10 cellular contexts compared by ENCODE assay signal in the genomic region with DNA sequence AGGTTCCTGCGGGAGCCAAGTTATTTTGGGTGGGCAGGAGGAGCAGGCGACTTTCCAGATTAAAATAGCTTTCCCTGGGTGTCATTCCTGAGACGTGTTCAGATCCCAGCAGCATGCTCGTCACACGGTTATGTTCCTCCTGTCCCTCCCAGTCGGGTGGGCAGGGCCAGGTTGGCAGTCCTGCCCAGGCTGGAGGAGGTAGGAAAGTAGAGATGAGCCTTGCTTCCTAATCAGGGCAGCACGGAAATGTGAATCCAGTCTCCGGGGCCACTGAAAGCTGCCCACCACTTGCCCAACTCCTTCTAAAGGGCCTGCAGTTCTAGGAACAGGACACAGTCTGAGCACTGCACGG.
DNase-seq lines count a peak whose midpoint lies in the region; ATAC-seq, FAIRE-seq and TF ChIP-seq lines count a peak whose summit lies in the region.
"Had no signal": no experiment of that assay in that cellular context is flagged by ENCODE, and none has a peak within 500 bp of the region (broad histone marks: within the 10 kb centered on the region; RNA-seq: fewer than 3 reads in every experiment).

No MANE protein-coding gene starts in this region.

- H3K9me2 ChIP-seq in PC-9 (ENCODE audit: insufficient read depth): no peaks in the 10 kb centered on the region

- POLR2A ChIA-PET in PC-9 (lab: Charles Lee; ENCODE audit: unreplicated experiment): no interaction called here

- CTCF ChIA-PET in PC-9 (lab: Charles Lee): interaction anchor here (0.7 kb wide), 1 partner anchor 21 kb away, joined by 3 read pairs; no protein-coding TSS in a partner anchor

- H3F3A ChIP-seq in PC-9 (ENCODE audit: insufficient read depth, low read depth): peaks cover 3% of the 10 kb centered on the region; the same call in 1 of the 2 replicates

- no peaks in the 10 kb centered on the region for H3K79me2 ChIP-seq in PC-9 (ENCODE audit: low read depth)

- ATAC-seq in heart left ventricle (peak; percentile 52 to 75 (median 64)), HG02642 (IDR thresholded peaks at IDR 0.05; ENCODE audit: poor library complexity, unreplicated experiment) (no peak), HG02870 (IDR thresholded peaks at IDR 0.05; ENCODE audit: unreplicated experiment) (no peak)
- ATAC-seq: esophagus mucosa had no signal

- intact Hi-C loops in PC-9 (cut with micrococcal nuclease; ENCODE audit: unreplicated experiment) (no loop called here), heart left ventricle (cut with DNase I) (loop anchor here in 4 of 10 donors (5.0 kb wide), 3 partner anchors 38 to 218 kb away; a partner anchor contains a TSS), sigmoid colon (cut with DNase I) (no loop called here)

- H3K4me2 ChIP-seq in PC-9: peak overlapping the region; percentile 48

- no peak overlapping the region for H2AFZ ChIP-seq in PC-9

- H3K36me3 ChIP-seq in PC-9 (ENCODE audit: low read depth) (no peaks in the 10 kb centered on the region), heart left ventricle (no peaks in the 10 kb centered on the region), sigmoid colon (no peaks in the 10 kb centered on the region)

- H3K27me3 ChIP-seq in PC-9 (ENCODE audit: insufficient read depth, low read depth): no peaks in the 10 kb centered on the region
- H3K27me3 ChIP-seq in heart left ventricle: no peaks in the 10 kb centered on the region
- H3K27me3 ChIP-seq in sigmoid colon: no peaks in the 10 kb centered on the region

- H3K4me3 ChIP-seq in PC-9 (no peak overlapping the region), heart left ventricle (no peak overlapping the region), sigmoid colon (no peak overlapping the region)

- TF ChIP-seq POLR2A in heart left ventricle (IDR thresholded peaks at IDR 0.05): peak in 1 of 2 donors; percentile 25
- TF ChIP-seq POLR2A in sigmoid colon (IDR thresholded peaks at IDR 0.05): no peak

- H4K20me1 ChIP-seq in PC-9 (ENCODE audit: insufficient read depth): no peaks in the 10 kb centered on the region

- no peak for FAIRE-seq in D721Med (lab: Jason Lieb, UNC)

- DNase-seq in DMS53 treated with DMSO at 0.1 percent for 48 hours (lab: John Stamatoyannopoulos, UW; ENCODE audit: unreplicated experiment) (peak; percentile 38), PC-9 (no peak), heart left ventricle (peak in 4 of 5 donors; percentile 65 to 80 (median 72)), sigmoid colon (no peak), D721Med (ENCODE audit: insufficient read length, low spot score) (no peak), DMS79 treated with DMSO at 0.1 percent for 48 hours (lab: John Stamatoyannopoulos, UW) (no peak)
- DNase-seq: NCI-H187 had no signal

- TF ChIP-seq CTCF in PC-9 (conservative IDR thresholded peaks at IDR 0.05): no peak
- TF ChIP-seq CTCF in heart left ventricle (IDR thresholded peaks at IDR 0.05): no peak
- no peak for TF ChIP-seq CTCF in sigmoid colon (IDR thresholded peaks at IDR 0.05)
- TF ChIP-seq CTCF in D721Med (IDR thresholded peaks at IDR 0.05; ENCODE audit: insufficient read depth, missing control alignments): no peak

- peaks cover 32% of the 10 kb centered on the region for H3K4me1 ChIP-seq in PC-9 (replicated peaks; ENCODE audit: insufficient read depth)
- H3K4me1 ChIP-seq in heart left ventricle: peaks cover 0 to 55% (median 20%) of the 10 kb centered on the region in 12 donors
- peaks cover 0 to 20% (median 16%) of the 10 kb centered on the region in 4 donors for H3K4me1 ChIP-seq in sigmoid colon

- 28 to 55% (median 35%) methylated on average over 5 to 9 of the region's 9 CpGs for WGBS in heart left ventricle, 4 donors
- WGBS in sigmoid colon, 2 donors: 44 to 63% methylated on average over 9 of the region's 9 CpGs

- H3K27ac ChIP-seq in PC-9: no peak overlapping the region
- peak overlapping the region; percentile 73 to 98 (median 86) for H3K27ac ChIP-seq in heart left ventricle
- peak overlapping the region; percentile 45 to 77 (median 72) for H3K27ac ChIP-seq in sigmoid colon

- no peaks in the 10 kb centered on the region for H3K9me3 ChIP-seq in PC-9 (ENCODE audit: insufficient read depth, low read depth)
- no peaks in the 10 kb centered on the region for H3K9me3 ChIP-seq in heart left ventricle
- no peaks in the 10 kb centered on the region for H3K9me3 ChIP-seq in sigmoid colon

- no peak for TF ChIP-seq EP300 in sigmoid colon (IDR thresholded peaks at IDR 0.05)

- BruUV-seq in PC-9 (replicated peaks; lab: Mats Ljungman, UMichigan): no TSS peak

Comparison
In these comparisons a context has a peak if more than half of its experiments do, and no peak if none do; other contexts are left out.
1. DNase-seq: peak in DMS53 treated with DMSO at 0.1 percent for 48 hours (single experiment) and heart left ventricle (4 of 5); none in PC-9 (0 of 2), sigmoid colon (single experiment), D721Med (single experiment) and DMS79 treated with DMSO at 0.1 percent for 48 hours (single experiment).
2. ATAC-seq: peak in heart left ventricle (4 of 4); none in HG02642 (single experiment) and HG02870 (single experiment).